ENCODE assay signal across 1 cellular context in the genomic region with DNA sequence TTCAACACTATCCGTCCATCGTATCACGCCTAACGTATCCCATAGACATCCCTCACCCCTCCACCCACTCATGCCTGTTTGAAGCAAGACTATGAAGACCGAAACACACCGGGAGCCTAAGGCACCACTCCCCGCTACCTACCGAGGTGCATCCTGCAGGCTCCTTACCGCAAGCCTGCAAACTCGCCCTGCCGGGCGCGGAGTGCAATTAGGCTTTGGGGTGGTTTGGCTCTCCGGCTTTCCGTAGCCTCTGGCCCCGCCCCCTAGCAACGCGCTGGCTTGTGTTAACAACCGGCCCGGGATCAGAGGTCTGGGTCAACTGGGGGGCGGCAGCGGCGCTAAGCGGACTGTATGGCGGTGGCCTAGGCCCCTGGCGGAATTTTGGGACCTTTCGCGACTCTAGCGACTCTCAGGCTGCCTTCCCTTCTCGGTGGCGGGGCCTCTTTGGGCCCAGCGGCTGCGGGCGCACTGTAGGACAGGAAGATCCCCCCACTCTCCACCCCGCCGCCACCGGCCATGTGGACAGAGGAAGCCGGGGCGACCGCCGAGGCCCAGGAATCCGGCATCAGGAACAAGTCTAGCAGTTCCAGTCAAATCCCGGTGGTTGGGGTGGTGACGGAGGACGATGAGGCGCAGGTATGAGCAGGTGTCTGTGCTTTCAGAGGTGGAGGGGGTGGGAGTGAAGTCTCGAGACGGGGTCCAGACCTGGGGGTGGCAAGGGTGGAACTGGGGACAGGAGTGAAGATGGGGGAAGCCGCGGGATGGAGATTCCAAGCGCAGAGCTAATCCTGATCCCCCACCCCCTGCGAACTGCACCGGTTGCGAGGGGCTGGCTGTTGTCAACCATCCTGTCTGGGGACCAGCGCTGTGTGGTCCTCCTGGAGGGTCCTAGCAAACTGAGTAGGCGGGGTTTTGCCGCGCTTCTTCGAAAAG.
TF ChIP-seq lines count a peak whose summit lies in the region.

A gene with protein sequence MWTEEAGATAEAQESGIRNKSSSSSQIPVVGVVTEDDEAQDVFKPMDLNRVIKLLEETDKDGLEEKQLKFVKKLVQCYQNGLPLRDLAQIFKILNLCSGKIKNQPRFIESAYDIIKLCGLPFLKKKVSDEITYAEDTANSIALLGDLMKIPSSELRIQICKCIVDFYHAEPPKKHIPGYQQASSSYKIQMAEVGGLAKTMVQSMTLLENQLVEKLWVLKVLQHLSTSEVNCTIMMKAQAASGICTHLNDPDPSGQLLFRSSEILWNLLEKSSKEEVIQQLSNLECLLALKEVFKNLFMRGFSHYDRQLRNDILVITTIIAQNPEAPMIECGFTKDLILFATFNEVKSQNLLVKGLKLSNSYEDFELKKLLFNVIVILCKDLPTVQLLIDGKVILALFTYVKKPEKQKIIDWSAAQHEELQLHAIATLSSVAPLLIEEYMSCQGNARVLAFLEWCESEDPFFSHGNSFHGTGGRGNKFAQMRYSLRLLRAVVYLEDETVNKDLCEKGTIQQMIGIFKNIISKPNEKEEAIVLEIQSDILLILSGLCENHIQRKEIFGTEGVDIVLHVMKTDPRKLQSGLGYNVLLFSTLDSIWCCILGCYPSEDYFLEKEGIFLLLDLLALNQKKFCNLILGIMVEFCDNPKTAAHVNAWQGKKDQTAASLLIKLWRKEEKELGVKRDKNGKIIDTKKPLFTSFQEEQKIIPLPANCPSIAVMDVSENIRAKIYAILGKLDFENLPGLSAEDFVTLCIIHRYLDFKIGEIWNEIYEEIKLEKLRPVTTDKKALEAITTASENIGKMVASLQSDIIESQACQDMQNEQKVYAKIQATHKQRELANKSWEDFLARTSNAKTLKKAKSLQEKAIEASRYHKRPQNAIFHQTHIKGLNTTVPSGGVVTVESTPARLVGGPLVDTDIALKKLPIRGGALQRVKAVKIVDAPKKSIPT (plus strand): TSS at position 266 of the 933 bp plus-strand sequence. CDS start 251 bp downstream, at position 517.

TF ChIP-seq in HEK293, 187 proteins besides CTCF, POLR2A, EP300 and RAD21 (continued from another document):
- TF ChIP-seq ZNF529 (tag by site-specific recombination; IDR thresholded peaks at IDR 0.05; ENCODE audit: insufficient replicate concordance) (no peak), ZNF514 (tag by site-specific recombination; IDR thresholded peaks at IDR 0.05) (no peak), ZNF692 (tag by site-specific recombination; IDR thresholded peaks at IDR 0.05) (peak; percentile 37; the same call in 1 of the 2 replicates), ZNF777 (tag by site-specific recombination; IDR thresholded peaks at IDR 0.05; ENCODE audit: borderline replicate concordance) (no peak), ZNF155 (tag by site-specific recombination; IDR thresholded peaks at IDR 0.05) (no peak), YY1 (tag by site-specific recombination; IDR thresholded peaks at IDR 0.05) (no peak), PBX3 (CRISPR knock-in tag; IDR thresholded peaks at IDR 0.05) (0 out of 2 replicates have a peak, but pooled peaks have one; percentile 33), ZNF560 (tag by site-specific recombination; IDR thresholded peaks at IDR 0.05; ENCODE audit: borderline replicate concordance) (no peak), ZFHX2 (tag by site-specific recombination; conservative IDR thresholded peaks at IDR 0.05) (no peak), ZSCAN23 (tag by site-specific recombination; IDR thresholded peaks at IDR 0.05) (no peak), FEZF1 (tag by site-specific recombination; IDR thresholded peaks at IDR 0.05) (no peak), SP3 (tag by site-specific recombination; IDR thresholded peaks at IDR 0.05) (peak; percentile 64), ZNF211 (tag by site-specific recombination; IDR thresholded peaks at IDR 0.05; ENCODE audit: low read depth) (no peak), ZNF513 (tag by site-specific recombination; IDR thresholded peaks at IDR 0.05) (no peak), ZNF292 (tag by site-specific recombination; IDR thresholded peaks at IDR 0.05; ENCODE audit: borderline replicate concordance, low read depth) (no peak), ZNF157 (tag by site-specific recombination; IDR thresholded peaks at IDR 0.05) (no peak)
- TF ChIP-seq, protein P1, sequence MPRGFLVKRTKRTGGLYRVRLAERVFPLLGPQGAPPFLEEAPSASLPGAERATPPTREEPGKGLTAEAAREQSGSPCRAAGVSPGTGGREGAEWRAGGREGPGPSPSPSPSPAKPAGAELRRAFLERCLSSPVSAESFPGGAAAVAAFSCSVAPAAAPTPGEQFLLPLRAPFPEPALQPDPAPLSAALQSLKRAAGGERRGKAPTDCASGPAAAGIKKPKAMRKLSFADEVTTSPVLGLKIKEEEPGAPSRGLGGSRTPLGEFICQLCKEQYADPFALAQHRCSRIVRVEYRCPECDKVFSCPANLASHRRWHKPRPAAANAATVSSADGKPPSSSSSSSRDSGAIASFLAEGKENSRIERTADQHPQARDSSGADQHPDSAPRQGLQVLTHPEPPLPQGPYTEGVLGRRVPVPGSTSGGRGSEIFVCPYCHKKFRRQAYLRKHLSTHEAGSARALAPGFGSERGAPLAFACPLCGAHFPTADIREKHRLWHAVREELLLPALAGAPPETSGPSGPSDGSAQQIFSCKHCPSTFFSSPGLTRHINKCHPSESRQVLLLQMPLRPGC (tag by site-specific recombination; IDR thresholded peaks at IDR 0.05): no peak; the same call in 1 of the 2 replicates
- TF ChIP-seq, protein P2, sequence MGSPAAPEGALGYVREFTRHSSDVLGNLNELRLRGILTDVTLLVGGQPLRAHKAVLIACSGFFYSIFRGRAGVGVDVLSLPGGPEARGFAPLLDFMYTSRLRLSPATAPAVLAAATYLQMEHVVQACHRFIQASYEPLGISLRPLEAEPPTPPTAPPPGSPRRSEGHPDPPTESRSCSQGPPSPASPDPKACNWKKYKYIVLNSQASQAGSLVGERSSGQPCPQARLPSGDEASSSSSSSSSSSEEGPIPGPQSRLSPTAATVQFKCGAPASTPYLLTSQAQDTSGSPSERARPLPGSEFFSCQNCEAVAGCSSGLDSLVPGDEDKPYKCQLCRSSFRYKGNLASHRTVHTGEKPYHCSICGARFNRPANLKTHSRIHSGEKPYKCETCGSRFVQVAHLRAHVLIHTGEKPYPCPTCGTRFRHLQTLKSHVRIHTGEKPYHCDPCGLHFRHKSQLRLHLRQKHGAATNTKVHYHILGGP (tag by site-specific recombination; IDR thresholded peaks at IDR 0.05): no peak
- TF ChIP-seq, protein P3, sequence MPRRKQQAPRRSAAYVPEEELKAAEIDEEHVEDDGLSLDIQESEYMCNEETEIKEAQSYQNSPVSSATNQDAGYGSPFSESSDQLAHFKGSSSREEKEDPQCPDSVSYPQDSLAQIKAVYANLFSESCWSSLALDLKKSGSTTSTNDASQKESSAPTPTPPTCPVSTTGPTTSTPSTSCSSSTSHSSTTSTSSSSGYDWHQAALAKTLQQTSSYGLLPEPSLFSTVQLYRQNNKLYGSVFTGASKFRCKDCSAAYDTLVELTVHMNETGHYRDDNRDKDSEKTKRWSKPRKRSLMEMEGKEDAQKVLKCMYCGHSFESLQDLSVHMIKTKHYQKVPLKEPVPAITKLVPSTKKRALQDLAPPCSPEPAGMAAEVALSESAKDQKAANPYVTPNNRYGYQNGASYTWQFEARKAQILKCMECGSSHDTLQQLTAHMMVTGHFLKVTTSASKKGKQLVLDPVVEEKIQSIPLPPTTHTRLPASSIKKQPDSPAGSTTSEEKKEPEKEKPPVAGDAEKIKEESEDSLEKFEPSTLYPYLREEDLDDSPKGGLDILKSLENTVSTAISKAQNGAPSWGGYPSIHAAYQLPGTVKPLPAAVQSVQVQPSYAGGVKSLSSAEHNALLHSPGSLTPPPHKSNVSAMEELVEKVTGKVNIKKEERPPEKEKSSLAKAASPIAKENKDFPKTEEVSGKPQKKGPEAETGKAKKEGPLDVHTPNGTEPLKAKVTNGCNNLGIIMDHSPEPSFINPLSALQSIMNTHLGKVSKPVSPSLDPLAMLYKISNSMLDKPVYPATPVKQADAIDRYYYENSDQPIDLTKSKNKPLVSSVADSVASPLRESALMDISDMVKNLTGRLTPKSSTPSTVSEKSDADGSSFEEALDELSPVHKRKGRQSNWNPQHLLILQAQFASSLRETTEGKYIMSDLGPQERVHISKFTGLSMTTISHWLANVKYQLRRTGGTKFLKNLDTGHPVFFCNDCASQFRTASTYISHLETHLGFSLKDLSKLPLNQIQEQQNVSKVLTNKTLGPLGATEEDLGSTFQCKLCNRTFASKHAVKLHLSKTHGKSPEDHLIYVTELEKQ (tag by site-specific recombination; IDR thresholded peaks at IDR 0.05; ENCODE audit: borderline replicate concordance): no peak
- TF ChIP-seq, protein P4, sequence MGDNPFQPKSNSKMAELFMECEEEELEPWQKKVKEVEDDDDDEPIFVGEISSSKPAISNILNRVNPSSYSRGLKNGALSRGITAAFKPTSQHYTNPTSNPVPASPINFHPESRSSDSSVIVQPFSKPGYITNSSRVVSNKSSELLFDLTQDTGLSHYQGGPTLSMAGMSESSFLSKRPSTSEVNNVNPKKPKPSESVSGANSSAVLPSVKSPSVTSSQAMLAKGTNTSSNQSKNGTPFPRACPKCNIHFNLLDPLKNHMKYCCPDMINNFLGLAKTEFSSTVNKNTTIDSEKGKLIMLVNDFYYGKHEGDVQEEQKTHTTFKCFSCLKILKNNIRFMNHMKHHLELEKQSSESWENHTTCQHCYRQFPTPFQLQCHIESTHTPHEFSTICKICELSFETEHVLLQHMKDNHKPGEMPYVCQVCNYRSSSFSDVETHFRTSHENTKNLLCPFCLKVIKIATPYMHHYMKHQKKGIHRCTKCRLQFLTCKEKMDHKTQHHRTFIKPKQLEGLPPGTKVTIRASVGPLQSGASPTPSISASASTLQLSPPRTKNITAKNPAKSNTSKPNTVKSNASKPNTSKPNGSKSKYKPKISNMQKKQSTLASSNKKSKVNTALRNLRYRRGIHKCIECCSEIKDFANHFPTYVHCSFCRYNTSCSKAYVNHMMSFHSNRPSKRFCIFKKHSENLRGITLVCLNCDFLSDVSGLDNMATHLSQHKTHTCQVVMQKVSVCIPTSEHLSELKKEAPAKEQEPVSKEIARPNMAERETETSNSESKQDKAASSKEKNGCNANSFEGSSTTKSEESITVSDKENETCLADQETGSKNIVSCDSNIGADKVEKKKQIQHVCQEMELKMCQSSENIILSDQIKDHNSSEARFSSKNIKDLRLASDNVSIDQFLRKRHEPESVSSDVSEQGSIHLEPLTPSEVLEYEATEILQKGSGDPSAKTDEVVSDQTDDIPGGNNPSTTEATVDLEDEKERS (tag by site-specific recombination; IDR thresholded peaks at IDR 0.05): no peak
- TF ChIP-seq, protein P5, sequence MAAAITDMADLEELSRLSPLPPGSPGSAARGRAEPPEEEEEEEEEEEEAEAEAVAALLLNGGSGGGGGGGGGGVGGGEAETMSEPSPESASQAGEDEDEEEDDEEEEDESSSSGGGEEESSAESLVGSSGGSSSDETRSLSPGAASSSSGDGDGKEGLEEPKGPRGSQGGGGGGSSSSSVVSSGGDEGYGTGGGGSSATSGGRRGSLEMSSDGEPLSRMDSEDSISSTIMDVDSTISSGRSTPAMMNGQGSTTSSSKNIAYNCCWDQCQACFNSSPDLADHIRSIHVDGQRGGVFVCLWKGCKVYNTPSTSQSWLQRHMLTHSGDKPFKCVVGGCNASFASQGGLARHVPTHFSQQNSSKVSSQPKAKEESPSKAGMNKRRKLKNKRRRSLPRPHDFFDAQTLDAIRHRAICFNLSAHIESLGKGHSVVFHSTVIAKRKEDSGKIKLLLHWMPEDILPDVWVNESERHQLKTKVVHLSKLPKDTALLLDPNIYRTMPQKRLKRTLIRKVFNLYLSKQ (tag by site-specific recombination; IDR thresholded peaks at IDR 0.05; ENCODE audit: borderline replicate concordance): no peak
- TF ChIP-seq, protein P6, sequence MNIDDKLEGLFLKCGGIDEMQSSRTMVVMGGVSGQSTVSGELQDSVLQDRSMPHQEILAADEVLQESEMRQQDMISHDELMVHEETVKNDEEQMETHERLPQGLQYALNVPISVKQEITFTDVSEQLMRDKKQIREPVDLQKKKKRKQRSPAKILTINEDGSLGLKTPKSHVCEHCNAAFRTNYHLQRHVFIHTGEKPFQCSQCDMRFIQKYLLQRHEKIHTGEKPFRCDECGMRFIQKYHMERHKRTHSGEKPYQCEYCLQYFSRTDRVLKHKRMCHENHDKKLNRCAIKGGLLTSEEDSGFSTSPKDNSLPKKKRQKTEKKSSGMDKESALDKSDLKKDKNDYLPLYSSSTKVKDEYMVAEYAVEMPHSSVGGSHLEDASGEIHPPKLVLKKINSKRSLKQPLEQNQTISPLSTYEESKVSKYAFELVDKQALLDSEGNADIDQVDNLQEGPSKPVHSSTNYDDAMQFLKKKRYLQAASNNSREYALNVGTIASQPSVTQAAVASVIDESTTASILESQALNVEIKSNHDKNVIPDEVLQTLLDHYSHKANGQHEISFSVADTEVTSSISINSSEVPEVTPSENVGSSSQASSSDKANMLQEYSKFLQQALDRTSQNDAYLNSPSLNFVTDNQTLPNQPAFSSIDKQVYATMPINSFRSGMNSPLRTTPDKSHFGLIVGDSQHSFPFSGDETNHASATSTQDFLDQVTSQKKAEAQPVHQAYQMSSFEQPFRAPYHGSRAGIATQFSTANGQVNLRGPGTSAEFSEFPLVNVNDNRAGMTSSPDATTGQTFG (tag by site-specific recombination; IDR thresholded peaks at IDR 0.05; ENCODE audit: borderline replicate concordance): no peak
